ENCODE assay signal across 8 cellular contexts in the genomic region with DNA sequence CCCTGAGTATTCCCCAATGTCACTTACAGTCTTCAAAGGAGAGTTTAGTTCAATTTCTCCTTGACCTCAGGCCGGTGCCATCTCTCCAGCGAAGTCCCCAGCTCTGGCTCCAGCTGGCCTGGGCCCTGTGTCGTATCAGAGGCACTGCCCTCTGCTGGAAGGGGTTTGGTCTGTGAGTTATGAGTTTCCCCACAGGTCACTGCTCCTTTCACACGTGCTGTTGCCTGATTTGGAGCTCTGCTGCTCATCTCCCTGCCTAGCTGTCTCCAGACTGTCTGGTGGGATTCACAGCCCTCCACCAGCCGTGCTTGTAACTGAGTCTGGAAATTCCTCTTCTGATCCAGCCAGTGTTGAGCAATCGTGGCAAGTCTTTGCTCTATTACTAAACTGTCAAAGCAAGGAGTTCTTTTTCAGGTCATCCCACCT. TPM values are rescaled to one million over a fixed set of nuclear protein-coding genes. Genes with fewer than 3 reads are reported as not detected.
DNase-seq lines count a peak whose midpoint lies in the region; TF ChIP-seq lines count a peak whose summit lies in the region.

A gene (minus strand): TSS at position 105 of the 426 bp plus-strand sequence. CDS start 2,179 bp downstream, outside the sequence.

- H3K27ac Mint-ChIP-seq in activated naive CD8-positive, alpha-beta T cell: peak within 1 kb of the TSS; percentile 92
- H3K27ac Mint-ChIP-seq in osteocyte (ENCODE audit: unreplicated experiment): peak within 1 kb of the TSS; percentile 94

- peak within 1 kb of the TSS; percentile 89 for H3K4me3 Mint-ChIP-seq in activated naive CD8-positive, alpha-beta T cell
- peak within 1 kb of the TSS; percentile 95 for H3K4me3 Mint-ChIP-seq in osteocyte (ENCODE audit: unreplicated experiment)

- H3K9me2 ChIP-seq in MM.1S (replicated peaks; ENCODE audit: insufficient read depth, low read length) (no peaks in the 10 kb centered on the region), SK-N-SH (no peaks in the 10 kb centered on the region)

- H3K79me2 ChIP-seq in MM.1S (ENCODE audit: low read length) (peaks cover 24% of the 10 kb centered on the region), SK-N-SH (ENCODE audit: insufficient read depth) (peaks cover 33% of the 10 kb centered on the region)

- H3K4me1 Mint-ChIP-seq in activated naive CD8-positive, alpha-beta T cell (ENCODE audit: low read depth): peaks cover 26% of the 10 kb centered on the region
- H3K4me1 Mint-ChIP-seq in osteocyte (ENCODE audit: unreplicated experiment): peaks cover 31% of the 10 kb centered on the region

- H3K27ac ChIP-seq in MM.1S (ENCODE audit: low read length): peak within 1 kb of the TSS; percentile 76; the same call in 1 of the 2 replicates
- peak within 1 kb of the TSS; percentile 68 to 83 for H3K27ac ChIP-seq in SK-N-SH (ENCODE audit: low read depth in 2 of 2, low read length in 1 of 2)

- intact Hi-C loops in head of caudate nucleus (cut with DNase I): no loop called here

- peak; percentile 66 for DNase-seq in GM10248 (ENCODE audit: extremely low spot score)
- DNase-seq in HEK293T (ENCODE audit: extremely low spot score): peak; percentile 82
- peak; percentile 71 for DNase-seq in MM.1S
- DNase-seq in SK-N-SH: peak; percentile 74
- peak; percentile 30 to 87 (median 68) for DNase-seq in head of caudate nucleus
- peak; percentile 88 for DNase-seq in osteocyte (ENCODE audit: extremely low spot score, unreplicated experiment)
- DNase-seq in ureter (ENCODE audit: low spot score): peak; percentile 74

- POLR2A ChIA-PET in GM10248 (lab: Yijun Ruan, JAX): interaction anchor here (0.6 kb wide), 1 partner anchor 261 kb away, joined by 3 read pairs; no protein-coding TSS in a partner anchor
- POLR2A ChIA-PET in HEK293T (lab: Yijun Ruan, JAX): no interaction called here
- POLR2A ChIA-PET in SK-N-SH (lab: Yijun Ruan, JAX): interaction anchor here (3.5 kb wide), 1 partner anchor 126 kb away, joined by 19 read pairs; no protein-coding TSS in a partner anchor

- H3K4me1 ChIP-seq in MM.1S (ENCODE audit: low read length): peaks cover 6% of the 10 kb centered on the region; the same call in 1 of the 2 replicates
- peaks cover 0 to 5% of the 10 kb centered on the region in 2 experiments; a peak in 2 of 4 replicates for H3K4me1 ChIP-seq in SK-N-SH (ENCODE audit: control insufficient read depth in 1 of 2, insufficient read depth in 2 of 2, low read depth in 1 of 2, low read length in 1 of 2)

- peak within 1 kb of the TSS; percentile 66 for H3K4me2 ChIP-seq in MM.1S (ENCODE audit: low read depth, low read length)
- peak within 1 kb of the TSS; percentile 75 for H3K4me2 ChIP-seq in SK-N-SH

- WGBS in SK-N-SH (ENCODE audit: low lambda C conversion rate): 0% methylated on average over 3 of the region's 6 CpGs

- no peaks in the 10 kb centered on the region for H3K9me3 ChIP-seq in MM.1S (replicated peaks; ENCODE audit: insufficient read depth, low read length)
- H3K9me3 ChIP-seq in SK-N-SH: no peaks in the 10 kb centered on the region

- H3F3A ChIP-seq in MM.1S (ENCODE audit: insufficient read depth, low read length) (peaks cover 9% of the 10 kb centered on the region; the same call in 1 of the 2 replicates), SK-N-SH (replicated peaks; ENCODE audit: insufficient read depth) (peaks cover 10% of the 10 kb centered on the region)

- H3K27me3 ChIP-seq in MM.1S (replicated peaks; ENCODE audit: insufficient read depth, low read length) (no peaks in the 10 kb centered on the region), SK-N-SH (ENCODE audit: insufficient read depth) (no peaks in the 10 kb centered on the region)

- no peaks in the 10 kb centered on the region for H4K20me1 ChIP-seq in MM.1S (ENCODE audit: insufficient read depth, low read length)
- H4K20me1 ChIP-seq in SK-N-SH (ENCODE audit: insufficient read depth): peaks cover 9% of the 10 kb centered on the region; the same call in 1 of the 2 replicates

- TF ChIP-seq CTCF in GM10248 (IDR thresholded peaks at IDR 0.05; ENCODE audit: control extremely low read depth, extremely low read depth, low read depth, missing control alignments) (peak; percentile 56), MM.1S (IDR thresholded peaks at IDR 0.05; ENCODE audit: low read length) (peak; percentile 69), SK-N-SH (IDR thresholded peaks at IDR 0.05) (peak; percentile 74), osteocyte (IDR thresholded peaks at IDR 0.05) (peak; percentile 89)

- TF ChIP-seq RAD21 in SK-N-SH (IDR thresholded peaks at IDR 0.05; ENCODE audit: low read length): peak; percentile 66

- peak within 1 kb of the TSS; percentile 74 for H3K9ac ChIP-seq in MM.1S (ENCODE audit: low read length)
- H3K9ac ChIP-seq in SK-N-SH: peak within 1 kb of the TSS; percentile 81

- peak within 1 kb of the TSS; percentile 71 for H3K4me3 ChIP-seq in MM.1S (ENCODE audit: low read length)
- H3K4me3 ChIP-seq in SK-N-SH (ENCODE audit: low read depth in 2 of 2, low read length in 1 of 2): peak within 1 kb of the TSS; percentile 74 to 81

- H3K36me3 ChIP-seq in MM.1S (replicated peaks; ENCODE audit: insufficient read depth, low read length) (no peaks in the 10 kb centered on the region), SK-N-SH (replicated peaks in 1 of 2; ENCODE audit: control insufficient read depth in 1 of 2, insufficient read depth in 2 of 2, low read length in 1 of 2) (peaks cover 4 to 5% of the 10 kb centered on the region in 2 experiments)

- H2AFZ ChIP-seq in MM.1S (ENCODE audit: low read length) (peak within 1 kb of the TSS; percentile 64), SK-N-SH (ENCODE audit: low read depth) (peak within 1 kb of the TSS; percentile 81)

- H3K36me3 Mint-ChIP-seq in activated naive CD8-positive, alpha-beta T cell: peaks cover 4% of the 10 kb centered on the region
- H3K36me3 Mint-ChIP-seq in osteocyte (ENCODE audit: unreplicated experiment): no peaks in the 10 kb centered on the region

- no peak for TF ChIP-seq EP300 in SK-N-SH (IDR thresholded peaks at IDR 0.05; ENCODE audit: borderline replicate concordance in 1 of 2, low read depth in 1 of 2, low read length in 1 of 2)

- no peaks in the 10 kb centered on the region for H3K27me3 Mint-ChIP-seq in activated naive CD8-positive, alpha-beta T cell
- H3K27me3 Mint-ChIP-seq in osteocyte (ENCODE audit: unreplicated experiment): no peaks in the 10 kb centered on the region

- H3K9me3 Mint-ChIP-seq in activated naive CD8-positive, alpha-beta T cell (ENCODE audit: low read depth): no peaks in the 10 kb centered on the region
- H3K9me3 Mint-ChIP-seq in osteocyte (ENCODE audit: unreplicated experiment): no peaks in the 10 kb centered on the region

- CTCF ChIA-PET in GM10248 (lab: Yijun Ruan, JAX) (interaction anchor here (0.8 to 4.1 kb wide), 25 partner anchors 8 to 413 kb away, joined by 3 to 25 read pairs (median 4); a partner anchor contains a TSS), HEK293T (lab: Yijun Ruan, JAX) (interaction anchor here (0.5 to 3.5 kb wide), 7 partner anchors 17 to 546 kb away, joined by 3 to 22 read pairs (median 3); no protein-coding TSS in a partner anchor), SK-N-SH (lab: Yijun Ruan, JAX) (interaction anchor here (0.6 to 3.6 kb wide), 27 partner anchors 11 to 1964 kb away, joined by 3 to 66 read pairs (median 3); a partner anchor contains a TSS)

TF ChIP-seq in HEK293T, 16 proteins besides CTCF, POLR2A, EP300 and RAD21:
- TF ChIP-seq LEF1 (IDR thresholded peaks at IDR 0.05; ENCODE audit: borderline replicate concordance): no peak
- TF ChIP-seq, protein P1, sequence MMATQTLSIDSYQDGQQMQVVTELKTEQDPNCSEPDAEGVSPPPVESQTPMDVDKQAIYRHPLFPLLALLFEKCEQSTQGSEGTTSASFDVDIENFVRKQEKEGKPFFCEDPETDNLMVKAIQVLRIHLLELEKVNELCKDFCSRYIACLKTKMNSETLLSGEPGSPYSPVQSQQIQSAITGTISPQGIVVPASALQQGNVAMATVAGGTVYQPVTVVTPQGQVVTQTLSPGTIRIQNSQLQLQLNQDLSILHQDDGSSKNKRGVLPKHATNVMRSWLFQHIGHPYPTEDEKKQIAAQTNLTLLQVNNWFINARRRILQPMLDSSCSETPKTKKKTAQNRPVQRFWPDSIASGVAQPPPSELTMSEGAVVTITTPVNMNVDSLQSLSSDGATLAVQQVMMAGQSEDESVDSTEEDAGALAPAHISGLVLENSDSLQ (IDR thresholded peaks at IDR 0.05): peak; percentile 16; the same call in 1 of the 2 replicates

TF ChIP-seq in SK-N-SH, 30 proteins besides CTCF, POLR2A, EP300 and RAD21 (continues in another document):
- TF ChIP-seq, protein P2, sequence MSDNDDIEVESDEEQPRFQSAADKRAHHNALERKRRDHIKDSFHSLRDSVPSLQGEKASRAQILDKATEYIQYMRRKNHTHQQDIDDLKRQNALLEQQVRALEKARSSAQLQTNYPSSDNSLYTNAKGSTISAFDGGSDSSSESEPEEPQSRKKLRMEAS (IDR thresholded peaks at IDR 0.05; ENCODE audit: low read depth): peak; percentile 79
- no peak for TF ChIP-seq GATA2 (CRISPR knock-in tag; IDR thresholded peaks at IDR 0.05)
- TF ChIP-seq NRF1 (IDR thresholded peaks at IDR 0.05; ENCODE audit: low read depth, low read length): no peak
- TF ChIP-seq RCOR1 (IDR thresholded peaks at IDR 0.05; ENCODE audit: low read length): no peak
- TF ChIP-seq RFX5 (IDR thresholded peaks at IDR 0.05; ENCODE audit: low read length): no peak; the same call in 1 of the 2 replicates
- TF ChIP-seq, protein P3, sequence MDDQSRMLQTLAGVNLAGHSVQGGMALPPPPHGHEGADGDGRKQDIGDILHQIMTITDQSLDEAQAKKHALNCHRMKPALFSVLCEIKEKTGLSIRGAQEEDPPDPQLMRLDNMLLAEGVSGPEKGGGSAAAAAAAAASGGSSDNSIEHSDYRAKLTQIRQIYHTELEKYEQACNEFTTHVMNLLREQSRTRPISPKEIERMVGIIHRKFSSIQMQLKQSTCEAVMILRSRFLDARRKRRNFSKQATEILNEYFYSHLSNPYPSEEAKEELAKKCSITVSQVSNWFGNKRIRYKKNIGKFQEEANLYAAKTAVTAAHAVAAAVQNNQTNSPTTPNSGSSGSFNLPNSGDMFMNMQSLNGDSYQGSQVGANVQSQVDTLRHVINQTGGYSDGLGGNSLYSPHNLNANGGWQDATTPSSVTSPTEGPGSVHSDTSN (IDR thresholded peaks at IDR 0.05): no peak
- TF ChIP-seq FOSL2 (IDR thresholded peaks at IDR 0.05; ENCODE audit: borderline replicate concordance, low read depth): no peak
- peak; percentile 91 for TF ChIP-seq MXI1 (IDR thresholded peaks at IDR 0.05; ENCODE audit: low read depth, low read length)
- peak; percentile 87 for TF ChIP-seq SMC3 (IDR thresholded peaks at IDR 0.05; ENCODE audit: low read depth, low read length)

RNA-seq across cellular contexts. Expression of the gene that starts here (rescaled TPM):
- polyA plus RNA-seq in SK-N-SH (2012; rRNA removed): 5.5 and 6.8 TPM in 2 replicates
- polyA plus RNA-seq in SK-N-SH (2012; cell fraction: cytosol; rRNA removed): 10.5 and 13.0 TPM in 2 replicates
- polyA plus RNA-seq in SK-N-SH (2012; cell fraction: nucleus; rRNA removed): 3.8 and 4.8 TPM in 2 replicates
- total RNA-seq in osteocyte (44.3 and 52.2 TPM in 2 replicates), ureter (18.6 TPM)

Comparison
In these comparisons a context has a peak if more than half of its experiments do, and no peak if none do; other contexts are left out.
1. Peak in every context shown above with its lines: DNase-seq, H3K4me3 ChIP-seq and H3K27ac ChIP-seq.